22 cellular contexts compared by ENCODE assay signal in the genomic region with DNA sequence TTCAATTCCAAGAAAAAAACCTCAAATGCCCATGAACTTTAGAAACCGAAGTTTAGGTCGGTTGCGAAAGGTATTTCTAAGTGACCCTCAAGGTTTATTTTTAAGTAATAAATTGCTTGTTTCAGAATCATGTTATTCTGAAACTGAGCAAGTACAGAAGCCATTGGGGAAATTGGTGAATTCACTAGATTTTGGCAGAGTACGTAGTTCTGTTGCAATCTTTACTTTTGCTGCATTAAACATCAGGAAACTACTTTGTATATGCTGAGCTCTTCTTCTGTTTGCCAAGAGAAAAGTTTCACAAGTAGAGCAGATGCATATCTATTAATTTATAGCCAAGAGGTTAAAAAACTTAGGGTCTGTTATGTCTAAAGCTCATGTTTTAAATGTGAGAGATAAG.
"Had no signal": no experiment of that assay in that cellular context is flagged by ENCODE, and none has a peak within 500 bp of the region (broad histone marks: within the 10 kb centered on the region; RNA-seq: fewer than 3 reads in every experiment).

No MANE protein-coding gene starts in this region.

- H3K4me3 Mint-ChIP-seq: activated naive CD8-positive, alpha-beta T cell treated with anti-CD3 and anti-CD28 coated beads, Interleukin-2, amount 10 ng/mL, durations not matched to agents 7 days and 5 days; activated T-helper 1 cell treated with anti-CD3 and anti-CD28 coated beads, Interleukin-12 subunit alpha, Interleukin-12 subunit beta, Interleukin-2, Interleukin-4 antibody, amounts not matched to agents 30 ng/mL and 10 ng/mL and 1 ng/mL, durations not matched to agents 14 hours and 24 hours and 36 hours; effector memory CD8-positive, alpha-beta T cell; naive B cell; T-cell had no signal

- H3K4me3 ChIP-seq: breast epithelium, hepatocyte, left lung, suprapubic skin had no signal

- H3K9me3 ChIP-seq: breast epithelium, left lung, suprapubic skin had no signal

- H3K36me3 ChIP-seq: breast epithelium, left lung, suprapubic skin had no signal

- H3K79me2 ChIP-seq: hepatocyte had no signal

- H3K27ac Mint-ChIP-seq: activated naive CD8-positive, alpha-beta T cell treated with anti-CD3 and anti-CD28 coated beads, Interleukin-2, amount 10 ng/mL, durations not matched to agents 7 days and 5 days; activated T-helper 1 cell treated with anti-CD3 and anti-CD28 coated beads, Interleukin-12 subunit alpha, Interleukin-12 subunit beta, Interleukin-2, Interleukin-4 antibody, amounts not matched to agents 30 ng/mL and 10 ng/mL and 1 ng/mL, durations not matched to agents 14 hours and 24 hours and 36 hours; effector memory CD8-positive, alpha-beta T cell; naive B cell; T-cell had no signal

- H3K4me2 ChIP-seq: hepatocyte had no signal

- H2AFZ ChIP-seq: hepatocyte had no signal

- H3K36me3 Mint-ChIP-seq: activated naive CD8-positive, alpha-beta T cell treated with anti-CD3 and anti-CD28 coated beads, Interleukin-2, amount 10 ng/mL, durations not matched to agents 7 days and 5 days; naive B cell; T-cell had no signal

- H3K4me1 Mint-ChIP-seq: activated naive CD8-positive, alpha-beta T cell treated with anti-CD3 and anti-CD28 coated beads, Interleukin-2, amount 10 ng/mL, durations not matched to agents 7 days and 5 days; naive B cell; T-cell had no signal

- ATAC-seq: effector memory CD8-positive, alpha-beta T cell; left lung; stimulated activated naive CD8-positive, alpha-beta T cell treated with anti-CD3 and anti-CD28 coated beads, Interleukin-15, Interleukin-2, amounts not matched to agents 100 U/mL and 50 U/mL, for 24 hours; T-cell had no signal

- DNase-seq: activated CD4-positive, CD25-positive, alpha-beta regulatory T cell treated with anti-CD3 and anti-CD28 coated beads, Interleukin-2, amount 50 U/mL, for 72 hours; activated naive CD8-positive, alpha-beta T cell treated with anti-CD3 and anti-CD28 coated beads, Interleukin-2, amount 10 ng/mL, durations not matched to agents 7 days and 5 days; aorta; cerebellar nuclear complex; dermis blood vessel endothelial cell; effector memory CD8-positive, alpha-beta T cell; kidney; left lung; mammary epithelial cell; naive B cell; posterior cingulate gyrus; small intestine; stimulated activated CD4-positive, alpha-beta T cell treated with anti-CD3 and anti-CD28 coated beads, Interleukin-4, amount 100 ng/mL, for 4 hours; stimulated activated CD8-positive, alpha-beta memory T cell treated with anti-CD3 and anti-CD28 coated beads, Interleukin-4, amount 100 ng/mL, for 48 hours; stimulated activated naive CD8-positive, alpha-beta T cell treated with anti-CD3 and anti-CD28 coated beads, Interleukin-15, Interleukin-2, amounts not matched to agents 100 U/mL and 50 U/mL, for 24 hours; T-cell; T-helper 9 cell; trophoblast cell had no signal

- H3K27me3 Mint-ChIP-seq: effector memory CD8-positive, alpha-beta T cell; T-cell had no signal

- H3K4me1 ChIP-seq: breast epithelium, left lung, suprapubic skin had no signal

- H3K27ac ChIP-seq: breast epithelium, hepatocyte, left lung, suprapubic skin had no signal

- H3K27me3 ChIP-seq: breast epithelium, hepatocyte, left lung, suprapubic skin had no signal
